19 cellular contexts compared by ENCODE assay signal in the genomic region with DNA sequence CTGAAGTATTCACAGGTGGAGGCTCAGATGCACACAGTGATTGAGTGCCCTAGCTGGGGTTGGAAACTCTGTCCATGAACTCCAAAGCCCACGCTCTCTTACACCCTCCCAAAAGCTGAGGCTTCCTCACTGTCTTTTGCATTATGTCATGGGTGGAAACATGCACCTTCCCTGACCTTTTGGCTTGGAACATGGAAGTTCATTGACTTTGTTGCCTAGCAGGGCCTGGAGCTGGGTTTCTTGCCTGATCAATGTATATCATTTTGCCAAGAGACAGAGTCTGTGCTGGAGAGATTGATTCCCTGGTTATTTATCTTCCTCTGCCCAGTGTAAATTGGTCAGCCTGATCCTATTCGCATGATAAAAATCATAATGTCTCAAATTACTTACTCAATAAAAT.
"Had no signal": no experiment of that assay in that cellular context is flagged by ENCODE, and none has a peak within 500 bp of the region (broad histone marks: within the 10 kb centered on the region; RNA-seq: fewer than 3 reads in every experiment).

No MANE protein-coding gene starts in this region.

- H3K4me1 Mint-ChIP-seq: mesothelial cell of epicardium had no signal

- H3K9me3 Mint-ChIP-seq: effector memory CD8-positive, alpha-beta T cell; immature natural killer cell; mesothelial cell of epicardium; naive B cell; natural killer cell treated with Interleukin-12 subunit alpha and Interleukin-12 subunit beta and Interleukin-15 and Interleukin-18, amount 100 ng/mL, for 72 hours; neural crest cell had no signal

- H3K36me3 Mint-ChIP-seq: immature natural killer cell; mesothelial cell of epicardium; natural killer cell treated with Interleukin-12 subunit alpha and Interleukin-12 subunit beta and Interleukin-15 and Interleukin-18, amount 100 ng/mL, for 72 hours had no signal

- DNase-seq: cortex of kidney; effector memory CD8-positive, alpha-beta T cell; hypothalamus; islet precursor cell; kidney glomerular epithelial cell; mesenchymal stem cell; mucosa of descending colon; naive B cell; pancreas; stimulated activated CD4-positive, alpha-beta T cell treated with anti-CD3 and anti-CD28 coated beads, Interleukin-4, amount 100 ng/mL, for 1 hour; stimulated activated CD8-positive, alpha-beta memory T cell treated with anti-CD3 and anti-CD28 coated beads, Interleukin-4, amount 100 ng/mL, for 48 hours; transverse colon; upper lobe of right lung; uterus had no signal

- H3K27me3 Mint-ChIP-seq: effector memory CD8-positive, alpha-beta T cell; naive B cell had no signal

- H3K27ac Mint-ChIP-seq: mesothelial cell of epicardium; naive B cell; natural killer cell treated with Interleukin-12 subunit alpha and Interleukin-12 subunit beta and Interleukin-15 and Interleukin-18, amount 100 ng/mL, for 72 hours had no signal

- H3K4me3 Mint-ChIP-seq: immature natural killer cell; mesothelial cell of epicardium; naive B cell; natural killer cell treated with Interleukin-12 subunit alpha and Interleukin-12 subunit beta and Interleukin-15 and Interleukin-18, amount 100 ng/mL, for 72 hours; neural crest cell had no signal

- ATAC-seq: mucosa of descending colon; natural killer cell treated with Interleukin-12 subunit alpha and Interleukin-12 subunit beta and Interleukin-15 and Interleukin-18, amount 100 ng/mL, for 72 hours; pancreas; sciatic nerve; upper lobe of right lung had no signal
